In genomic region chr18:9321017-9321452, GRCh38 we compare ENCODE assay signal across 25 cellular contexts. TPM values are rescaled to one million over a fixed set of nuclear protein-coding genes. Genes with fewer than 3 reads are reported as not detected.
A peak's percentile ranks its signal among the peaks of the same experiment; 100 is the strongest.
DNase-seq lines count a peak whose midpoint lies in the region; TF ChIP-seq lines count a peak whose summit lies in the region.
"Had no signal": no experiment of that assay in that cellular context is flagged by ENCODE, and none has a peak within 500 bp of the region (broad histone marks: within the 10 kb centered on the region; RNA-seq: fewer than 3 reads in every experiment).

No MANE protein-coding gene starts in this region.

- intact Hi-C loops in uterus (cut with DNase I; ENCODE audit: low total_unique reads): no loop called here

- H3K4me2 ChIP-seq in hepatocyte: no peak overlapping the region
- H3K4me2 ChIP-seq: A549 had no signal

- H3K27ac ChIP-seq in ACC112 (ENCODE audit: low read depth, low read length): no peak overlapping the region
- H3K27ac ChIP-seq in hepatocyte: peak overlapping the region; percentile 25
- H3K27ac ChIP-seq in uterus: no peak overlapping the region
- H3K27ac ChIP-seq: A549, heart right ventricle, HL-60, neutrophil, transverse colon had no signal

- H3K27me3 ChIP-seq in ACC112 (ENCODE audit: insufficient read depth, low read length) (no peaks in the 10 kb centered on the region), hepatocyte (no peaks in the 10 kb centered on the region), uterus (no peaks in the 10 kb centered on the region)
- H3K27me3 ChIP-seq: heart right ventricle, neutrophil, transverse colon had no signal

- H3K4me1 ChIP-seq in ACC112 (ENCODE audit: control insufficient read depth, insufficient read depth, low read length, unreplicated experiment): peaks cover 16% of the 10 kb centered on the region
- no peaks in the 10 kb centered on the region for H3K4me1 ChIP-seq in hepatocyte (ENCODE audit: insufficient read depth)
- no peaks in the 10 kb centered on the region for H3K4me1 ChIP-seq in uterus
- H3K4me1 ChIP-seq: A549, heart right ventricle, transverse colon had no signal

- TF ChIP-seq POLR2A in uterus (IDR thresholded peaks at IDR 0.05): no peak

- H3K9me3 ChIP-seq in hepatocyte (ENCODE audit: low read depth) (no peaks in the 10 kb centered on the region), uterus (no peaks in the 10 kb centered on the region)
- H3K9me3 ChIP-seq: A549, mucosa of descending colon, neutrophil had no signal

- H3K4me3 ChIP-seq in ACC112 (ENCODE audit: low read depth, low read length) (no peak overlapping the region), HFF-Myc (replicated peaks; ENCODE audit: low read depth, low read length) (no peak overlapping the region), hepatocyte (no peak overlapping the region), uterus (no peak overlapping the region)
- H3K4me3 ChIP-seq: A549, heart right ventricle, mucosa of descending colon, transverse colon had no signal

- H2AFZ ChIP-seq in ACC112 (ENCODE audit: low read length, unreplicated experiment) (peak overlapping the region; percentile 47), hepatocyte (no peak overlapping the region)

- H3K79me2 ChIP-seq in ACC112 (ENCODE audit: control insufficient read depth, insufficient read depth, low read length, unreplicated experiment) (no peaks in the 10 kb centered on the region), hepatocyte (no peaks in the 10 kb centered on the region)

- H3K36me3 ChIP-seq in ACC112 (ENCODE audit: insufficient read depth, low read length) (no peaks in the 10 kb centered on the region), hepatocyte (replicated peaks; ENCODE audit: insufficient read depth, low read depth) (no peaks in the 10 kb centered on the region), uterus (no peaks in the 10 kb centered on the region)
- H3K36me3 ChIP-seq: heart right ventricle, neutrophil, transverse colon had no signal

- DNase-seq in HFF-Myc (ENCODE audit: extremely low read depth, low read depth) (peak; percentile 54), astrocyte of the hippocampus (ENCODE audit: low read depth, low spot score) (peak; percentile 22), hepatocyte (ENCODE audit: low spot score) (no peak), uterus (no peak), middle frontal gyrus (ENCODE audit: extremely low spot score, low spot score) (no peak), NOMO-1 treated with dmso at 0.1 percent for 144 hours (lab: John Stamatoyannopoulos, UW; ENCODE audit: unreplicated experiment) (no peak), NCI-H1436 (lab: John Stamatoyannopoulos, UW) (no peak)
- DNase-seq: activated CD4-positive, alpha-beta T cell treated with anti-CD3 and anti-CD28 coated beads, Interleukin-2, amount 10 ng/mL, durations not matched to agents 24 days and 14 days; activated naive CD4-positive, alpha-beta T cell treated with Interleukin-2 at 50 U/mL for 16 hours; CD8-positive, alpha-beta memory T cell; cortex of kidney; heart right ventricle; mucosa of descending colon; NCI-H1092; NCI-H2107; NCI-H526 treated with DMSO at 0.1 percent for 48 hours; retina; stimulated activated CD4-positive, alpha-beta T cell treated with anti-CD3 and anti-CD28 coated beads, Interleukin-15, amount 100 ng/mL, for 24 hours; stimulated activated naive CD4-positive, alpha-beta T cell; T1000; transverse colon had no signal

- TF ChIP-seq CTCF in HFF-Myc (IDR thresholded peaks at IDR 0.05; ENCODE audit: low read depth, low read length, missing control alignments) (no peak), hepatocyte (IDR thresholded peaks at IDR 0.05; ENCODE audit: poor library complexity) (no peak), uterus (IDR thresholded peaks at IDR 0.05) (no peak)

- 33% methylated on average over 4 of the region's 4 CpGs for WGBS in hepatocyte (ENCODE audit: low lambda C conversion rate, missing lambda C conversion rate)

- no peaks in the 10 kb centered on the region for H4K20me1 ChIP-seq in hepatocyte (ENCODE audit: insufficient read depth, poor library complexity, severe bottlenecking)

- no peaks in the 10 kb centered on the region for H3K9me2 ChIP-seq in hepatocyte (replicated peaks; ENCODE audit: insufficient read depth)

RNA-seq across cellular contexts. Expression of gene TWSG1, which starts 13.5 kb away (rescaled TPM):
- 60.5 and 61.4 TPM in 2 replicates for total RNA-seq in hepatocyte
- 35.7 and 36.7 TPM in 2 replicates for polyA plus RNA-seq in hepatocyte
- total RNA-seq in uterus: 100 to 1,000 TPM in 1 of 4 donors, 10 to 100 TPM in 3; 47.6 to 198 (median 61.0) TPM

Comparison
In these comparisons a context has a peak if more than half of its experiments do, and no peak if none do; other contexts are left out.
1. DNase-seq: peak in HFF-Myc (single experiment) and astrocyte of the hippocampus (single experiment); none in hepatocyte (single experiment), uterus (0 of 2), middle frontal gyrus (single experiment), NOMO-1 treated with dmso at 0.1 percent for 144 hours (single experiment) and NCI-H1436 (single experiment).